16 cellular contexts compared by ENCODE assay signal in the genomic region with DNA sequence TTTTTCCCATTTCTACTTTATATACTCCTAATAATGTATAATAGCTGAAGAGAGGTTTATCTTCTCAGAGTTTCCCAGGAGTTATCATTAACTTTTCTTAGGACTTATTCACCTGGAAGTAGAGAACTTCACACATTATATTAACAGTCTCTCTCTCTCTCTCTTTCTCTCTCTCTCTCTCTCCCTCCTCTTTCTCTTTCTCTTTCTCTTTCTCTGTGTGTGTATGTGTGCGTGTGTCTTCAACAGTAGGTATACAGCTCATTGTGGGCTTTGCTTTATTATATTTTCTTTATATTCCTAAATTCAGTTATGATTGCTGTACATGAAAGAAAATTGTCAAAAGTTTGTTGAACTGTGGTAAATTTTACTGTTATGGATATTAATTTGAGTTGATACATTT.
A peak's percentile ranks its signal among the peaks of the same experiment; 100 is the strongest.
DNase-seq lines count a peak whose midpoint lies in the region; ATAC-seq, FAIRE-seq and TF ChIP-seq lines count a peak whose summit lies in the region.
"Had no signal": no experiment of that assay in that cellular context is flagged by ENCODE, and none has a peak within 500 bp of the region (broad histone marks: within the 10 kb centered on the region; RNA-seq: fewer than 3 reads in every experiment).

No MANE protein-coding gene starts in this region.

- H3K27me3 ChIP-seq in right lobe of liver (no peaks in the 10 kb centered on the region), HepG2 (ENCODE audit: control insufficient read depth in 1 of 2, insufficient read depth in 2 of 2, low read length in 2 of 2) (no peaks in the 10 kb centered on the region), adipocyte (replicated peaks; ENCODE audit: control insufficient read depth, insufficient read depth, low read length) (no peaks in the 10 kb centered on the region), lower lobe of right lung (ENCODE audit: low read depth) (no peaks in the 10 kb centered on the region)
- H3K27me3 ChIP-seq: BLaER1 had no signal

- peak overlapping the region in 2 of 3 donors; percentile 21 to 30 for H3K4me3 ChIP-seq in right lobe of liver
- H3K4me3 ChIP-seq in HepG2 (replicated peaks in 1 of 3; ENCODE audit: insufficient read depth in 1 of 3, low read depth in 2 of 3, low read length in 3 of 3), result no peak overlapping the region
- no peak overlapping the region for H3K4me3 ChIP-seq in adipocyte (ENCODE audit: low read length)
- H3K4me3 ChIP-seq in lower lobe of right lung, result no peak overlapping the region
- H3K4me3 ChIP-seq: BLaER1 had no signal

- no peak for TF ChIP-seq CTCF in right lobe of liver (IDR thresholded peaks at IDR 0.05)
- no peak for TF ChIP-seq CTCF in HepG2 (CRISPR knock-in tag; IDR thresholded peaks at IDR 0.05)
- TF ChIP-seq CTCF in lower lobe of right lung (IDR thresholded peaks at IDR 0.05), result no peak

- H4K20me1 ChIP-seq in HepG2 (ENCODE audit: insufficient read depth, low read length), result no peaks in the 10 kb centered on the region
- H4K20me1 ChIP-seq: BLaER1 had no signal

- H3K27ac ChIP-seq in right lobe of liver, result peak overlapping the region in 2 of 3 donors; percentile 17 to 56
- H3K27ac ChIP-seq in HepG2 (ENCODE audit: extremely low read length, insufficient read depth, low read length), result no peak overlapping the region
- peak overlapping the region; percentile 4 for H3K27ac ChIP-seq in lower lobe of right lung
- H3K27ac ChIP-seq: 22Rv1, BLaER1, HL-60 had no signal

- DNase-seq in right lobe of liver (no peak), HepG2 (ENCODE audit: low spot score) (no peak), adipocyte (ENCODE audit: low read depth) (no peak), lower lobe of right lung (no peak), NCI-H2196 treated with DMSO at 0.1 percent for 48 hours (lab: John Stamatoyannopoulos, UW; ENCODE audit: unreplicated experiment) (no peak), activated gamma-delta T cell (lab: John Stamatoyannopoulos, UW) (no peak)
- DNase-seq in naive thymus-derived CD8-positive, alpha-beta T cell, result no peak
- DNase-seq: AML-193; Caco-2; CD8-positive, alpha-beta memory T cell; GF-D8 had no signal

- no peak for TF ChIP-seq RAD21 in HepG2 (CRISPR knock-in tag; IDR thresholded peaks at IDR 0.05)

- in situ Hi-C loops in HepG2 (cut with HindIII; ENCODE audit: extremely low pct_ligation_motif_present, low pct_unique_long_range_greater_than_20kb), result no loop called here

- no peaks in the 10 kb centered on the region for H3K36me3 Mint-ChIP-seq in naive thymus-derived CD8-positive, alpha-beta T cell
- H3K36me3 Mint-ChIP-seq: CD8-positive, alpha-beta memory T cell had no signal

- H3K79me2 ChIP-seq in HepG2 (ENCODE audit: insufficient read depth, low read length), result no peaks in the 10 kb centered on the region

- no peak for FAIRE-seq in HepG2 (lab: Jason Lieb, UNC)
- FAIRE-seq: GM19239 had no signal

- 33% methylated on average over 1 of the region's 1 CpG for WGBS in right lobe of liver (ENCODE audit: insufficient coverage, low coverage, low lambda C conversion rate, missing lambda C conversion rate)
- WGBS in HepG2 (ENCODE audit: low lambda C conversion rate), result 0% methylated on average over 1 of the region's 1 CpG

- H3K9ac ChIP-seq in HepG2 (ENCODE audit: insufficient read depth, low read depth, low read length) (no peak overlapping the region), adipocyte (ENCODE audit: low read length) (peak overlapping the region; percentile 47)
- H3K9ac ChIP-seq: BLaER1 had no signal

- peak; percentile 66 to 75 (median 72) for ATAC-seq in right lobe of liver
- ATAC-seq in HepG2, result no peak
- ATAC-seq in lower lobe of right lung, result no peak
- no peak for ATAC-seq in naive thymus-derived CD8-positive, alpha-beta T cell
- ATAC-seq: HCT116 had no signal

- no peak overlapping the region for H2AFZ ChIP-seq in HepG2 (ENCODE audit: low read length)

- H3K36me3 ChIP-seq in right lobe of liver (no peaks in the 10 kb centered on the region), HepG2 (replicated peaks in 1 of 2; ENCODE audit: control insufficient read depth in 1 of 2, insufficient read depth in 2 of 2, low read length in 2 of 2) (no peaks in the 10 kb centered on the region), adipocyte (ENCODE audit: control insufficient read depth, insufficient read depth, low read length, severe bottlenecking) (no peaks in the 10 kb centered on the region), lower lobe of right lung (no peaks in the 10 kb centered on the region)
- H3K36me3 ChIP-seq: BLaER1 had no signal

- no peak overlapping the region for H3K4me2 ChIP-seq in HepG2 (ENCODE audit: low read depth, low read length)
- H3K4me2 ChIP-seq: BLaER1 had no signal

- intact Hi-C loops in right lobe of liver (cut with DNase I), result no loop called here
- intact Hi-C loops in HepG2 (cut with micrococcal nuclease; ENCODE audit: unreplicated experiment), result no loop called here
- intact Hi-C loops in lower lobe of right lung (cut with DNase I), result no loop called here

- peaks cover 0 to 36% (median 3%) of the 10 kb centered on the region in 9 donors for H3K9me3 Mint-ChIP-seq in naive thymus-derived CD8-positive, alpha-beta T cell

- no TSS peak for BruUV-seq in HepG2 (replicated peaks; lab: Mats Ljungman, UMichigan)

- no peak for TF ChIP-seq EP300 in HepG2 (IDR thresholded peaks at IDR 0.05; ENCODE audit: low read depth in 2 of 2, low read length in 2 of 2)
- TF ChIP-seq EP300 in HepG2 (CRISPR knock-in tag; IDR thresholded peaks at IDR 0.05; ENCODE audit: borderline replicate concordance), result no peak

- peaks cover 0 to 49% (median 3%) of the 10 kb centered on the region in 4 donors for H3K4me1 ChIP-seq in right lobe of liver
- no peaks in the 10 kb centered on the region for H3K4me1 ChIP-seq in HepG2 (ENCODE audit: insufficient read depth, low read length)
- H3K4me1 ChIP-seq in adipocyte (ENCODE audit: control insufficient read depth, insufficient read depth, low read length), result peaks cover 33% of the 10 kb centered on the region
- H3K4me1 ChIP-seq in lower lobe of right lung, result no peaks in the 10 kb centered on the region
- H3K4me1 ChIP-seq: BLaER1, Caco-2 had no signal

- POLR2A ChIA-PET in HepG2 (lab: Yijun Ruan, JAX), result no interaction called here
- POLR2A ChIA-PET in naive thymus-derived CD8-positive, alpha-beta T cell (lab: Charles Lee), result no interaction called here

- TF ChIP-seq POLR2A in right lobe of liver (IDR thresholded peaks at IDR 0.05), result no peak
- no peak for TF ChIP-seq POLR2A in HepG2 (IDR thresholded peaks at IDR 0.05; ENCODE audit: insufficient read depth in 1 of 2, low read depth in 2 of 2, low read length in 2 of 2)

- CTCF ChIA-PET in HepG2 (lab: Yijun Ruan, JAX; ENCODE audit: low intra/inter-chr PET ratio, low total read pairs), result no interaction called here

- H3K27me3 Mint-ChIP-seq in naive thymus-derived CD8-positive, alpha-beta T cell, result no peaks in the 10 kb centered on the region
- H3K27me3 Mint-ChIP-seq: CD8-positive, alpha-beta memory T cell had no signal

- H3K4me3 Mint-ChIP-seq in naive thymus-derived CD8-positive, alpha-beta T cell, result no peak overlapping the region
- H3K4me3 Mint-ChIP-seq: CD8-positive, alpha-beta memory T cell had no signal

- H3K27ac Mint-ChIP-seq in naive thymus-derived CD8-positive, alpha-beta T cell, result no peak overlapping the region
- H3K27ac Mint-ChIP-seq: CD8-positive, alpha-beta memory T cell had no signal

- H3K9me3 ChIP-seq in right lobe of liver (no peaks in the 10 kb centered on the region), HepG2 (ENCODE audit: low read length) (no peaks in the 10 kb centered on the region), adipocyte (ENCODE audit: control insufficient read depth, low read length) (no peaks in the 10 kb centered on the region), lower lobe of right lung (no peaks in the 10 kb centered on the region)
- H3K9me3 ChIP-seq: BLaER1, Caco-2 had no signal

- H3K4me1 Mint-ChIP-seq in naive thymus-derived CD8-positive, alpha-beta T cell, result no peaks in the 10 kb centered on the region
- H3K4me1 Mint-ChIP-seq: CD8-positive, alpha-beta memory T cell had no signal

TF ChIP-seq in HepG2, 621 proteins besides CTCF, POLR2A, EP300 and RAD21 (continues in another document):
- TF ChIP-seq, protein P1, sequence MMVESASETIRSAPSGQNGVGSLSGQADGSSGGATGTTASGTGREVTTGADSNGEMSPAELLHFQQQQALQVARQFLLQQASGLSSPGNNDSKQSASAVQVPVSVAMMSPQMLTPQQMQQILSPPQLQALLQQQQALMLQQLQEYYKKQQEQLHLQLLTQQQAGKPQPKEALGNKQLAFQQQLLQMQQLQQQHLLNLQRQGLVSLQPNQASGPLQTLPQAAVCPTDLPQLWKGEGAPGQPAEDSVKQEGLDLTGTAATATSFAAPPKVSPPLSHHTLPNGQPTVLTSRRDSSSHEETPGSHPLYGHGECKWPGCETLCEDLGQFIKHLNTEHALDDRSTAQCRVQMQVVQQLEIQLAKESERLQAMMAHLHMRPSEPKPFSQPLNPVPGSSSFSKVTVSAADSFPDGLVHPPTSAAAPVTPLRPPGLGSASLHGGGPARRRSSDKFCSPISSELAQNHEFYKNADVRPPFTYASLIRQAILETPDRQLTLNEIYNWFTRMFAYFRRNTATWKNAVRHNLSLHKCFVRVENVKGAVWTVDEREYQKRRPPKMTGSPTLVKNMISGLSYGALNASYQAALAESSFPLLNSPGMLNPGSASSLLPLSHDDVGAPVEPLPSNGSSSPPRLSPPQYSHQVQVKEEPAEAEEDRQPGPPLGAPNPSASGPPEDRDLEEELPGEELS (CRISPR knock-in tag; IDR thresholded peaks at IDR 0.05), result no peak
- no peak for TF ChIP-seq KLF15 (CRISPR knock-in tag; IDR thresholded peaks at IDR 0.05; ENCODE audit: borderline replicate concordance)
- TF ChIP-seq NR2C2 (CRISPR knock-in tag; IDR thresholded peaks at IDR 0.05; ENCODE audit: borderline replicate concordance), result no peak
- TF ChIP-seq MTA3 (CRISPR knock-in tag; IDR thresholded peaks at IDR 0.05), result no peak
- TF ChIP-seq FIP1L1 (IDR thresholded peaks at IDR 0.05; ENCODE audit: borderline replicate concordance, insufficient read depth, low read depth, low read length), result no peak
- no peak for TF ChIP-seq HHEX (CRISPR knock-in tag; IDR thresholded peaks at IDR 0.05)
- TF ChIP-seq, protein P2, sequence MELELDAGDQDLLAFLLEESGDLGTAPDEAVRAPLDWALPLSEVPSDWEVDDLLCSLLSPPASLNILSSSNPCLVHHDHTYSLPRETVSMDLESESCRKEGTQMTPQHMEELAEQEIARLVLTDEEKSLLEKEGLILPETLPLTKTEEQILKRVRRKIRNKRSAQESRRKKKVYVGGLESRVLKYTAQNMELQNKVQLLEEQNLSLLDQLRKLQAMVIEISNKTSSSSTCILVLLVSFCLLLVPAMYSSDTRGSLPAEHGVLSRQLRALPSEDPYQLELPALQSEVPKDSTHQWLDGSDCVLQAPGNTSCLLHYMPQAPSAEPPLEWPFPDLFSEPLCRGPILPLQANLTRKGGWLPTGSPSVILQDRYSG (CRISPR knock-in tag; IDR thresholded peaks at IDR 0.05), result no peak
- no peak for TF ChIP-seq EEA1 (CRISPR knock-in tag; IDR thresholded peaks at IDR 0.05; ENCODE audit: borderline replicate concordance)

Comparison
In these comparisons a context has a peak if more than half of its experiments do, and no peak if none do; other contexts are left out.
1. ATAC-seq: peak in right lobe of liver (4 of 4); none in HepG2 (single experiment), lower lobe of right lung (0 of 2) and naive thymus-derived CD8-positive, alpha-beta T cell (0 of 2).
2. H3K4me3 ChIP-seq: peak in right lobe of liver (2 of 3); none in HepG2 (0 of 3), adipocyte (single experiment) and lower lobe of right lung (single experiment).